In genomic region chr12:25436206-25436912, GRCh38 we compare ENCODE assay signal across 8 cellular contexts.
DNase-seq lines count a peak whose midpoint lies in the region; ATAC-seq and TF ChIP-seq lines count a peak whose summit lies in the region.

No MANE protein-coding gene starts in this region.

- H3K4me3 ChIP-seq in GM12864 (ENCODE audit: low read depth, low read length) (no peak overlapping the region), trophoblast cell (ENCODE audit: low read depth, low read length) (no peak overlapping the region)

- TF ChIP-seq CTCF in AG09319 (IDR thresholded peaks at IDR 0.05; ENCODE audit: low read depth, low read length) (peak; percentile 84), GM12864 (IDR thresholded peaks at IDR 0.05; ENCODE audit: low read depth, low read length, missing control alignments) (peak; percentile 73)

- H3K23ac ChIP-seq in trophoblast cell (ENCODE audit: low read length) = no peak overlapping the region

- peak overlapping the region; percentile 24 for H3K4me3 Mint-ChIP-seq in activated T-helper 1 cell treated with anti-CD3 and anti-CD28 coated beads, Interleukin-12 subunit alpha, Interleukin-12 subunit beta, Interleukin-2, Interleukin-4 antibody, amounts not matched to agents 30 ng/mL and 10 ng/mL and 1 ng/mL, durations not matched to agents 14 hours and 24 hours and 36 hours

- peak overlapping the region; percentile 44 for H2BK120ac ChIP-seq in trophoblast cell (ENCODE audit: insufficient read depth, low read length, poor library complexity)

- no peaks in the 10 kb centered on the region for H3K36me3 ChIP-seq in trophoblast cell (ENCODE audit: control insufficient read depth in 1 of 2, insufficient read depth in 2 of 2, low read length in 2 of 2)

- no peaks in the 10 kb centered on the region for H3K36me3 Mint-ChIP-seq in activated T-helper 1 cell treated with anti-CD3 and anti-CD28 coated beads, Interleukin-12 subunit alpha, Interleukin-12 subunit beta, Interleukin-2, Interleukin-4 antibody, amounts not matched to agents 30 ng/mL and 10 ng/mL and 1 ng/mL, durations not matched to agents 14 hours and 24 hours and 36 hours (ENCODE audit: low read depth)

- H4K91ac ChIP-seq in trophoblast cell (ENCODE audit: low read depth, low read length) = peak overlapping the region; percentile 66

- H3K4me1 ChIP-seq in trophoblast cell (ENCODE audit: control insufficient read depth in 1 of 2, insufficient read depth in 2 of 2, low read length in 2 of 2) = no peaks in the 10 kb centered on the region

- H3K4me2 ChIP-seq in trophoblast cell (ENCODE audit: low read length) = no peak overlapping the region

- H4K8ac ChIP-seq in trophoblast cell (ENCODE audit: low read depth, low read length) = peak overlapping the region; percentile 93

- DNase-seq in AG09319 (ENCODE audit: extremely low read depth, low read depth) (peak; percentile 72), GM12864 (ENCODE audit: low read depth) (peak; percentile 27), NCI-H460 (ENCODE audit: extremely low read depth, low read depth) (peak; percentile 74), glomerular endothelial cell (ENCODE audit: extremely low read depth, low read depth, low spot score) (peak; percentile 80), trophoblast cell (peak; percentile 15 to 84)
- DNase-seq in activated T-helper 1 cell treated with anti-CD3 and anti-CD28 coated beads, Interleukin-12 subunit alpha, Interleukin-12 subunit beta, Interleukin-2, Interleukin-4 antibody, amounts not matched to agents 30 ng/mL and 10 ng/mL and 1 ng/mL, durations not matched to agents 14 hours and 24 hours and 36 hours (ENCODE audit: low spot score) = peak; percentile 25

- no peak overlapping the region for H2AK5ac ChIP-seq in trophoblast cell (ENCODE audit: low read length)

- peak overlapping the region; percentile 33 for H3K27ac Mint-ChIP-seq in activated T-helper 1 cell treated with anti-CD3 and anti-CD28 coated beads, Interleukin-12 subunit alpha, Interleukin-12 subunit beta, Interleukin-2, Interleukin-4 antibody, amounts not matched to agents 30 ng/mL and 10 ng/mL and 1 ng/mL, durations not matched to agents 14 hours and 24 hours and 36 hours

- H2BK12ac ChIP-seq in trophoblast cell (ENCODE audit: low read length) = peak overlapping the region; percentile 99

- peak overlapping the region; percentile 92 for H3K18ac ChIP-seq in trophoblast cell (ENCODE audit: low read length)

- no peak overlapping the region for H3K4ac ChIP-seq in trophoblast cell (ENCODE audit: low read depth, low read length)

- H3K9me3 Mint-ChIP-seq in activated T-helper 1 cell treated with anti-CD3 and anti-CD28 coated beads, Interleukin-12 subunit alpha, Interleukin-12 subunit beta, Interleukin-2, Interleukin-4 antibody, amounts not matched to agents 30 ng/mL and 10 ng/mL and 1 ng/mL, durations not matched to agents 14 hours and 24 hours and 36 hours = no peaks in the 10 kb centered on the region

- H3K79me1 ChIP-seq in trophoblast cell (ENCODE audit: low read length) = peaks cover 2% of the 10 kb centered on the region

- no CpG with 5 or more reads among the region's 9 CpGs for WGBS in trophoblast cell (ENCODE audit: extremely low coverage, insufficient coverage, insufficient read length)

- no peaks in the 10 kb centered on the region for H3K9me3 ChIP-seq in trophoblast cell (ENCODE audit: insufficient read depth, low read depth, low read length)

- intact Hi-C loops in activated T-helper 1 cell treated with anti-CD3 and anti-CD28 coated beads, Interleukin-12 subunit alpha, Interleukin-12 subunit beta, Interleukin-2, Interleukin-4 antibody, amounts not matched to agents 30 ng/mL and 10 ng/mL and 1 ng/mL, durations not matched to agents 14 hours and 24 hours and 36 hours (cut with micrococcal nuclease) = loop anchor here (1.0 to 10.0 kb wide), 3 partner anchors 122 to 1218 kb away; no protein-coding TSS in a partner anchor

- no peaks in the 10 kb centered on the region for H3K27me3 ChIP-seq in trophoblast cell (ENCODE audit: insufficient read depth, low read length)

- peaks cover 4% of the 10 kb centered on the region for H3K27me3 Mint-ChIP-seq in activated T-helper 1 cell treated with anti-CD3 and anti-CD28 coated beads, Interleukin-12 subunit alpha, Interleukin-12 subunit beta, Interleukin-2, Interleukin-4 antibody, amounts not matched to agents 30 ng/mL and 10 ng/mL and 1 ng/mL, durations not matched to agents 14 hours and 24 hours and 36 hours (ENCODE audit: insufficient read depth)

- no peak overlapping the region for H3K27ac ChIP-seq in trophoblast cell (ENCODE audit: low read depth, low read length)

- H3K79me2 ChIP-seq in trophoblast cell (ENCODE audit: control insufficient read depth, insufficient read depth, low read length, poor library complexity) = no peaks in the 10 kb centered on the region

- no peak overlapping the region for H3K9ac ChIP-seq in trophoblast cell (ENCODE audit: low read length)

- ATAC-seq in HG03066 (IDR thresholded peaks at IDR 0.05; ENCODE audit: low read depth, unreplicated experiment) (peak; percentile 68), GM19397 (IDR thresholded peaks at IDR 0.05; ENCODE audit: unreplicated experiment) (no peak)

- H3K14ac ChIP-seq in trophoblast cell (ENCODE audit: low read length) = peak overlapping the region; percentile 84

- H3K4me1 Mint-ChIP-seq in activated T-helper 1 cell treated with anti-CD3 and anti-CD28 coated beads, Interleukin-12 subunit alpha, Interleukin-12 subunit beta, Interleukin-2, Interleukin-4 antibody, amounts not matched to agents 30 ng/mL and 10 ng/mL and 1 ng/mL, durations not matched to agents 14 hours and 24 hours and 36 hours (ENCODE audit: low read depth) = peaks cover 7% of the 10 kb centered on the region

- H2BK5ac ChIP-seq in trophoblast cell (ENCODE audit: low read depth, low read length, poor library complexity) = no peak overlapping the region

- H2AFZ ChIP-seq in trophoblast cell (ENCODE audit: insufficient read depth, low read length, poor library complexity) = peak overlapping the region; percentile 100

- peak overlapping the region; percentile 88 for H4K12ac ChIP-seq in trophoblast cell (ENCODE audit: low read depth, low read length)

Comparison
In these comparisons a context has a peak if more than half of its experiments do, and no peak if none do; other contexts are left out.
1. DNase-seq: peak in every context shown above with its lines; median percentile 80 in glomerular endothelial cell; 74 in NCI-H460; 72 in AG09319; 50 in trophoblast cell; 27 in GM12864; 25 in activated T-helper 1 cell treated with anti-CD3 and anti-CD28 coated beads, Interleukin-12 subunit alpha, Interleukin-12 subunit beta, Interleukin-2, Interleukin-4 antibody, amounts not matched to agents 30 ng/mL and 10 ng/mL and 1 ng/mL, durations not matched to agents 14 hours and 24 hours and 36 hours.